8 cellular contexts compared by ENCODE assay signal in the genomic region with DNA sequence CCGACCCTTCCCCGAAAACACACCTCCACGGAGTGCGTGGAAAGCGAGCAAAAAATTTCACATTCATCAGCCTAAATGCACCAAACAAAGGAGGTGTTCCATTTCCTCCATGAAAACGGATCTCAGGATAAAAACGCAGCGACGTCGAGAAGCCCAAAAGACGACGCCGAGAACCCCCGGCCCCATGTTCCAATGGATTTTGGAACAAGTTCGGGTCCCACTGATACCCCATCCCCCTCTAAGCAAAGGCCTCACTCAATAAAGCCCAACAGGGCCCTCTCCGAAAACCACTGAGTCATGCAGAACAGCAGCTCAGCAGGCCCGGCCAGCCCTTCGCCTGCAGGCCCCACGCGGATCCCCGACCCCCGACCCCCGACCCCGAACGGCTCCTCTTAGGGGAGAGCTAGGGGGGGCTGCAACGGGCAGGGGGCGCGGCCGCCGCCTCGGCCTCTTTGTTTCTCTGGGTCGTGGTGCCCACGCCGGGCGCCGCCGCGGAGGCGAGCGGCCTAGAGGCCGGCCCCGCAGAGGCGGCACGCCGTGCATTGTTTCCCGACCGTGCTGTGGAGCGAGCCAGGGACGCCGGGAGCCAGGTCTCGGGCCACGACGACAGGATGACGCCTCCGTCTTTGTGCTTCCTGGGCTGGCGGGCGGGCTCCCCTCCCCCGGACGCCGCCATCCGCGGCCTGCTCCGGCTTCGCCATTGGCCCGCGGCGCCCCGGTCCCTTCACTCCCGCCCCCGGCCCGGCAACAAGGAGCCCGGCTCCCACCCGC. TPM values are rescaled to one million over a fixed set of nuclear protein-coding genes. Genes with fewer than 3 reads are reported as not detected.
DNase-seq lines count a peak whose midpoint lies in the region; ATAC-seq, FAIRE-seq and TF ChIP-seq lines count a peak whose summit lies in the region.

No MANE protein-coding gene starts in this region.

- H3K36me3 ChIP-seq in CD8-positive, alpha-beta T cell (ENCODE audit: insufficient read depth, low read length), result peaks cover 14% of the 10 kb centered on the region
- H3K36me3 ChIP-seq in SJSA1 (peaks cover 55% of the 10 kb centered on the region), pancreas (peaks cover 0 to 14% (median 0%) of the 10 kb centered on the region in 3 donors), transverse colon (peaks cover 0 to 13% (median 3%) of the 10 kb centered on the region in 4 donors)

- peak overlapping the region; percentile 91 for H3K4me3 Mint-ChIP-seq in CD8-positive, alpha-beta T cell
- peak overlapping the region; percentile 91 for H3K4me3 Mint-ChIP-seq in activated naive CD8-positive, alpha-beta T cell

- H3K27ac ChIP-seq in CD8-positive, alpha-beta T cell (ENCODE audit: low read depth, low read length), result peak overlapping the region; percentile 95
- H3K27ac ChIP-seq in SJSA1 (peak overlapping the region; percentile 99), pancreas (peak overlapping the region; percentile 99), transverse colon (peak overlapping the region; percentile 99 to 100 (median 100))

- POLR2A ChIA-PET in CD8-positive, alpha-beta T cell (lab: Charles Lee), result interaction anchor here (0.6 to 1.6 kb wide), 5 partner anchors 11 to 486 kb away, joined by 3 to 8 read pairs (median 4); no protein-coding TSS in a partner anchor

- peaks cover 49% of the 10 kb centered on the region for H3K4me1 Mint-ChIP-seq in CD8-positive, alpha-beta T cell (ENCODE audit: low read depth)
- peaks cover 48% of the 10 kb centered on the region for H3K4me1 Mint-ChIP-seq in activated naive CD8-positive, alpha-beta T cell (ENCODE audit: low read depth)

- peaks cover 49% of the 10 kb centered on the region for H3K4me1 ChIP-seq in CD8-positive, alpha-beta T cell (ENCODE audit: insufficient read depth, low read length)
- H3K4me1 ChIP-seq in SJSA1 (replicated peaks) (peaks cover 32% of the 10 kb centered on the region), pancreas (peaks cover 10 to 26% (median 23%) of the 10 kb centered on the region in 3 donors), transverse colon (peaks cover 0 to 56% (median 42%) of the 10 kb centered on the region in 4 donors)

- no peaks in the 10 kb centered on the region for H3K9me3 ChIP-seq in CD8-positive, alpha-beta T cell (ENCODE audit: low read length)
- peaks cover 3% of the 10 kb centered on the region; the same call in 1 of the 2 replicates for H3K9me3 ChIP-seq in SJSA1 (replicated peaks)
- H3K9me3 ChIP-seq in pancreas, result no peaks in the 10 kb centered on the region
- no peaks in the 10 kb centered on the region for H3K9me3 ChIP-seq in transverse colon

- no peaks in the 10 kb centered on the region for H3K9me3 Mint-ChIP-seq in CD8-positive, alpha-beta T cell
- no peaks in the 10 kb centered on the region for H3K9me3 Mint-ChIP-seq in activated naive CD8-positive, alpha-beta T cell (ENCODE audit: low read depth)

- peak in 6 of 7 experiments; percentile 30 to 70 (median 65) for DNase-seq in CD8-positive, alpha-beta T cell
- DNase-seq in SJSA1 (ENCODE audit: low read depth in 1 of 2, low spot score in 2 of 2) (peak; percentile 33 to 49), Right ventricle myocardium superior (peak; percentile 85), pancreas (peak; percentile 62 to 89 (median 70)), transverse colon (peak; percentile 62)

- WGBS in pancreas, 2 donors, result 0 to 1% methylated on average over 69 to 73 of the region's 73 CpGs
- 0 to 2% methylated on average over 2 to 27 of the region's 73 CpGs for WGBS in transverse colon (ENCODE audit: low coverage in 1 of 2), 2 donors

- intact Hi-C loops in CD8-positive, alpha-beta T cell (cut with DNase I, micrococcal nuclease), result loop anchor here (2.0 to 10.0 kb wide), 8 partner anchors 79 to 1939 kb away; partner anchors contain the start of genes ABHD17B (in 2 of the 2), C9orf85 (in 2 of the 2), ANXA1 (in 1 of the 2) and CEMIP2 (in 1 of the 2)
- intact Hi-C loops in Right ventricle myocardium superior (cut with DNase I) (loop anchor here (10.0 kb wide), 1 partner anchor 231 kb away; no protein-coding TSS in a partner anchor), pancreas (cut with DNase I) (no loop called here), transverse colon (cut with DNase I; ENCODE audit: low total_unique reads) (loop anchor here (2.0 to 10.0 kb wide), 3 partner anchors 49 to 1949 kb away; partner anchors contain the start of gene KLF9)

- ATAC-seq in CD8-positive, alpha-beta T cell, result peak; percentile 52
- peak; percentile 48 for ATAC-seq in GM19324 (IDR thresholded peaks at IDR 0.05; ENCODE audit: low FRiP score, unreplicated experiment)
- peak; percentile 34 for ATAC-seq in HG03442 (IDR thresholded peaks at IDR 0.05; ENCODE audit: unreplicated experiment)
- peak; percentile 31 for ATAC-seq in Right ventricle myocardium superior (ENCODE audit: poor library complexity)
- ATAC-seq in pancreas, result peak; percentile 12 to 52 (median 24)

- CTCF ChIA-PET in CD8-positive, alpha-beta T cell (lab: Charles Lee), result interaction anchor here (1.8 kb wide), 1 partner anchor 226 kb away, joined by 6 read pairs; no protein-coding TSS in a partner anchor

- no peak for TF ChIP-seq EP300 in transverse colon (IDR thresholded peaks at IDR 0.05; ENCODE audit: low read depth)

- no peaks in the 10 kb centered on the region for H3K27me3 ChIP-seq in CD8-positive, alpha-beta T cell (ENCODE audit: insufficient read depth, low read length)
- H3K27me3 ChIP-seq in SJSA1 (replicated peaks), result no peaks in the 10 kb centered on the region
- H3K27me3 ChIP-seq in pancreas, result no peaks in the 10 kb centered on the region
- H3K27me3 ChIP-seq in transverse colon, result no peaks in the 10 kb centered on the region

- peaks cover 36% of the 10 kb centered on the region for H3K36me3 Mint-ChIP-seq in CD8-positive, alpha-beta T cell
- H3K36me3 Mint-ChIP-seq in activated naive CD8-positive, alpha-beta T cell, result peaks cover 12% of the 10 kb centered on the region

- no peak for FAIRE-seq in pancreas (lab: Jason Lieb, UNC)

- peak overlapping the region; percentile 88 for H3K4me3 ChIP-seq in CD8-positive, alpha-beta T cell (ENCODE audit: low read depth, low read length)
- H3K4me3 ChIP-seq in SJSA1, result peak overlapping the region; percentile 95
- H3K4me3 ChIP-seq in pancreas, result peak overlapping the region; percentile 59 to 99 (median 78)
- peak overlapping the region; percentile 83 to 98 (median 98) for H3K4me3 ChIP-seq in transverse colon

- TF ChIP-seq POLR2A in transverse colon (IDR thresholded peaks at IDR 0.05), result peak; percentile 3

- in situ Hi-C loops in transverse colon (cut with MboI; ENCODE audit: low pct_ligation_motif_present in 1 of 4, low pct_unique_long_range_greater_than_20kb in 1 of 4, low sequenced_read_pairs in 3 of 4), result loop anchor here in 1 of 4 donors (10.0 kb wide), 1 partner anchor 69 kb away; no protein-coding TSS in a partner anchor

- H3K27me3 Mint-ChIP-seq in CD8-positive, alpha-beta T cell (ENCODE audit: low read depth), result no peaks in the 10 kb centered on the region
- no peaks in the 10 kb centered on the region for H3K27me3 Mint-ChIP-seq in activated naive CD8-positive, alpha-beta T cell

- no peak for TF ChIP-seq CTCF in CD8-positive, alpha-beta T cell (IDR thresholded peaks at IDR 0.05)
- no peak for TF ChIP-seq CTCF in pancreas (IDR thresholded peaks at IDR 0.05)
- TF ChIP-seq CTCF in transverse colon (IDR thresholded peaks at IDR 0.05), result no peak

- peak overlapping the region; percentile 98 for H3K27ac Mint-ChIP-seq in CD8-positive, alpha-beta T cell
- peak overlapping the region; percentile 96 for H3K27ac Mint-ChIP-seq in activated naive CD8-positive, alpha-beta T cell

RNA-seq across cellular contexts. Expression of gene ZFAND5, which starts 0.9 kb away (rescaled TPM):
- 100 to 1,000 TPM; 355 to 361 TPM for total RNA-seq in CD8-positive, alpha-beta T cell
- 47.4 and 90.3 TPM in 2 replicates for total RNA-seq in SJSA1 (2014; rRNA removed; shearing (Covaris generic))
- total RNA-seq in Right ventricle myocardium superior (180 TPM), pancreas (10 to 100 TPM; 47.8 to 98.6 (median 70.8) TPM), transverse colon (100 to 1,000 TPM in 2 of 4 donors, 10 to 100 TPM in 2; 49.0 to 190 (median 98.2) TPM)
- 10 to 100 TPM; 55.6 to 84.7 TPM for polyA plus RNA-seq in pancreas

Comparison
In these comparisons a context has a peak if more than half of its experiments do, and no peak if none do; other contexts are left out.
1. Peak in every context shown above with its lines: DNase-seq, ATAC-seq, H3K4me3 ChIP-seq and H3K27ac ChIP-seq.
2. intact Hi-C loops: an anchor here in CD8-positive, alpha-beta T cell (2.0 to 10.0 kb wide), Right ventricle myocardium superior (10.0 kb wide) and transverse colon (2.0 to 10.0 kb wide); none called in pancreas.